In genomic region chr19:41235480-41235879, GRCh38 we compare ENCODE assay signal across 24 cellular contexts. TPM values are rescaled to one million over a fixed set of nuclear protein-coding genes. Genes with fewer than 3 reads are reported as not detected.
DNase-seq lines count a peak whose midpoint lies in the region; ATAC-seq, FAIRE-seq and TF ChIP-seq lines count a peak whose summit lies in the region.
"Had no signal": no experiment of that assay in that cellular context is flagged by ENCODE, and none has a peak within 500 bp of the region (broad histone marks: within the 10 kb centered on the region; RNA-seq: fewer than 3 reads in every experiment).

No MANE protein-coding gene starts in this region.

- H3K79me2 ChIP-seq in HepG2 (ENCODE audit: insufficient read depth, low read length) (no peaks in the 10 kb centered on the region), K562 (ENCODE audit: control insufficient read depth, insufficient read depth, low read length) (no peaks in the 10 kb centered on the region)

- H3K27ac ChIP-seq in HepG2 (ENCODE audit: extremely low read length, insufficient read depth, low read length) (no peak overlapping the region), right lobe of liver (no peak overlapping the region), K562 (ENCODE audit: extremely low read depth, low read depth, low read length) (no peak overlapping the region)
- H3K27ac ChIP-seq: 22Rv1, BLaER1 had no signal

- 70% methylated on average over 3 of the region's 4 CpGs for WGBS in HepG2 (ENCODE audit: low lambda C conversion rate)
- 68% methylated on average over 4 of the region's 4 CpGs for WGBS in right lobe of liver (ENCODE audit: insufficient coverage, low coverage, low lambda C conversion rate, missing lambda C conversion rate)
- 36% methylated on average over 4 of the region's 4 CpGs for WGBS in K562 (ENCODE audit: insufficient coverage, low coverage, missing lambda C conversion rate)

- no peaks in the 10 kb centered on the region for H3K4me1 ChIP-seq in HepG2 (ENCODE audit: insufficient read depth, low read length)
- H3K4me1 ChIP-seq in right lobe of liver = no peaks in the 10 kb centered on the region
- peaks cover 0 to 10% of the 10 kb centered on the region in 2 experiments; a peak in 2 of 5 replicates for H3K4me1 ChIP-seq in K562 (replicated peaks in 1 of 2; ENCODE audit: control insufficient read depth in 2 of 2, insufficient read depth in 2 of 2, low read length in 2 of 2)
- H3K4me1 ChIP-seq: BE2C had no signal

- intact Hi-C loops in HepG2 (cut with micrococcal nuclease; ENCODE audit: unreplicated experiment) = no loop called here
- intact Hi-C loops in right lobe of liver (cut with DNase I) = no loop called here
- intact Hi-C loops in K562 (cut with micrococcal nuclease) = no loop called here

- TF ChIP-seq CTCF in HepG2 (CRISPR knock-in tag; IDR thresholded peaks at IDR 0.05) (no peak), right lobe of liver (IDR thresholded peaks at IDR 0.05) (no peak), K562 (IDR thresholded peaks at IDR 0.05 in 2 of 3, conservative IDR thresholded peaks at IDR 0.05 in 1 of 3; ENCODE audit: insufficient read depth in 2 of 3, low read depth in 1 of 3, low read length in 3 of 3) (no peak)

- H3K4me2 ChIP-seq in HepG2 (ENCODE audit: low read depth, low read length) (no peak overlapping the region), K562 (ENCODE audit: insufficient read depth, low read length) (no peak overlapping the region)
- H3K4me2 ChIP-seq: BLaER1 had no signal

- ATAC-seq in HepG2 = no peak
- ATAC-seq in right lobe of liver = no peak
- ATAC-seq in K562 = no peak
- ATAC-seq: GM12878 had no signal

- CTCF ChIA-PET in HepG2 (lab: Yijun Ruan, JAX; ENCODE audit: low intra/inter-chr PET ratio, low total read pairs) (no interaction called here), K562 (lab: Yijun Ruan, JAX; ENCODE audit: low intra/inter-chr PET ratio) (no interaction called here)

- no peaks in the 10 kb centered on the region for H3K27me3 ChIP-seq in HepG2 (ENCODE audit: control insufficient read depth in 1 of 2, insufficient read depth in 2 of 2, low read length in 2 of 2)
- no peaks in the 10 kb centered on the region for H3K27me3 ChIP-seq in right lobe of liver
- H3K27me3 ChIP-seq in K562 (ENCODE audit: control insufficient read depth in 2 of 2, insufficient read depth in 2 of 2, low read length in 2 of 2) = peaks cover 0 to 14% of the 10 kb centered on the region in 2 experiments; a peak in 2 of 5 replicates
- H3K27me3 ChIP-seq: BE2C, BLaER1 had no signal

- FAIRE-seq in HepG2 (lab: Jason Lieb, UNC) (no peak), K562 (lab: Jason Lieb, UNC) (no peak)
- FAIRE-seq: GM12878, GM12892, GM18507 had no signal

- no peak for DNase-seq in HepG2 (ENCODE audit: low spot score)
- no peak for DNase-seq in right lobe of liver
- DNase-seq in K562 (ENCODE audit: extremely low read depth in 1 of 4, low spot score in 3 of 4) = no peak
- no peak for DNase-seq in stimulated activated CD4-positive, alpha-beta T cell treated with anti-CD3 and anti-CD28 coated beads, Interleukin-15, amount 100 ng/mL, for 24 hours
- DNase-seq: ACHN; BE2C; C1 segment of cervical spinal cord; CD4-positive, alpha-beta memory T cell; CD4-positive, CD25-positive, alpha-beta regulatory T cell; CD8-positive, alpha-beta memory T cell; COR-L47; DMS 273 treated with DMSO at 0.1 percent for 48 hours; DMS153; DMS53; DMS79; DND-41; EL; GDM1 had no signal

- H3K4me3 ChIP-seq in HepG2 (replicated peaks in 1 of 3; ENCODE audit: insufficient read depth in 1 of 3, low read depth in 2 of 3, low read length in 3 of 3) (no peak overlapping the region), right lobe of liver (no peak overlapping the region), K562 (no peak overlapping the region)
- H3K4me3 ChIP-seq: BLaER1, GM12878 had no signal

- H3K9me3 ChIP-seq in HepG2 (ENCODE audit: low read length) (no peaks in the 10 kb centered on the region), right lobe of liver (no peaks in the 10 kb centered on the region), K562 (replicated peaks; ENCODE audit: control insufficient read depth, insufficient read depth, low read depth, low read length) (no peaks in the 10 kb centered on the region)
- H3K9me3 ChIP-seq: BE2C, BLaER1 had no signal

- TF ChIP-seq EP300 in HepG2 (IDR thresholded peaks at IDR 0.05; ENCODE audit: low read depth in 2 of 2, low read length in 2 of 2) (no peak), HepG2 (CRISPR knock-in tag; IDR thresholded peaks at IDR 0.05; ENCODE audit: borderline replicate concordance) (no peak), K562 (IDR thresholded peaks at IDR 0.05; ENCODE audit: low read length) (no peak)

- H3K36me3 ChIP-seq in HepG2 (replicated peaks in 1 of 2; ENCODE audit: control insufficient read depth in 1 of 2, insufficient read depth in 2 of 2, low read length in 2 of 2) = no peaks in the 10 kb centered on the region
- no peaks in the 10 kb centered on the region for H3K36me3 ChIP-seq in right lobe of liver
- no peaks in the 10 kb centered on the region for H3K36me3 ChIP-seq in K562 (ENCODE audit: control insufficient read depth, insufficient read depth, low read length)
- H3K36me3 ChIP-seq: BE2C, BLaER1 had no signal

- H2AFZ ChIP-seq in HepG2 (ENCODE audit: low read length) (no peak overlapping the region), K562 (ENCODE audit: low read depth, low read length) (no peak overlapping the region)

- H4K20me1 ChIP-seq in HepG2 (ENCODE audit: insufficient read depth, low read length) (no peaks in the 10 kb centered on the region), K562 (replicated peaks; ENCODE audit: control insufficient read depth, insufficient read depth, low read length) (no peaks in the 10 kb centered on the region)
- H4K20me1 ChIP-seq: BLaER1 had no signal

- no peak for TF ChIP-seq RAD21 in HepG2 (CRISPR knock-in tag; IDR thresholded peaks at IDR 0.05)
- TF ChIP-seq RAD21 in K562 (CRISPR knock-in tag; conservative IDR thresholded peaks at IDR 0.05 in 1 of 2, IDR thresholded peaks at IDR 0.05 in 1 of 2) = no peak

- in situ Hi-C loops in HepG2 (cut with HindIII; ENCODE audit: extremely low pct_ligation_motif_present, low pct_unique_long_range_greater_than_20kb) = no loop called here
- in situ Hi-C loops in K562 (cut with MboI) = no loop called here

- H3K9ac ChIP-seq in HepG2 (ENCODE audit: insufficient read depth, low read depth, low read length) = no peak overlapping the region
- no peak overlapping the region for H3K9ac ChIP-seq in K562 (ENCODE audit: insufficient read depth in 1 of 2, low read depth in 2 of 2, low read length in 2 of 2)
- H3K9ac ChIP-seq: BLaER1 had no signal

- no peak for TF ChIP-seq POLR2A in HepG2 (IDR thresholded peaks at IDR 0.05; ENCODE audit: insufficient read depth in 1 of 2, low read depth in 2 of 2, low read length in 2 of 2)
- TF ChIP-seq POLR2A in right lobe of liver (IDR thresholded peaks at IDR 0.05) = no peak
- TF ChIP-seq POLR2A in K562 (conservative IDR thresholded peaks at IDR 0.05) = no peak

- POLR2A ChIA-PET in HepG2 (lab: Yijun Ruan, JAX) (no interaction called here), K562 (lab: Yijun Ruan, JAX) (no interaction called here)

- no peaks in the 10 kb centered on the region for H3K9me1 ChIP-seq in K562 (ENCODE audit: control insufficient read depth, insufficient read depth, low read length)

- BruUV-seq in HepG2 (replicated peaks; lab: Mats Ljungman, UMichigan) = no TSS peak
- no TSS peak for BruUV-seq in K562 (replicated peaks; lab: Mats Ljungman, UMichigan)

RNA-seq across cellular contexts. Expression of gene AXL, which starts 16.5 kb away (rescaled TPM):
- total RNA-seq in HepG2 (2016; rRNA removed; fragmentation: Illumina TruSeq; extraction: Trizol) = 0.31 and 0.71 TPM in 2 replicates
- total RNA-seq in HepG2 (2016; cell fraction: cytosol; rRNA removed; fragmentation: Illumina TruSeq; extraction: Trizol; ENCODE audit: low read depth) = 0.18 and 0.20 TPM in 2 replicates
- 0.54 and 0.67 TPM in 2 replicates for total RNA-seq in HepG2 (2016; cell fraction: insoluble cytoplasmic fraction; rRNA removed; fragmentation: Illumina TruSeq; extraction: Trizol)
- 0.59 and 0.79 TPM in 2 replicates for total RNA-seq in HepG2 (2016; cell fraction: membrane; rRNA removed; fragmentation: Illumina TruSeq; extraction: Trizol)
- total RNA-seq in HepG2 (2016; cell fraction: nucleus; rRNA removed; fragmentation: Illumina TruSeq; extraction: Trizol) = 1.1 and 1.8 TPM in 2 replicates
- polyA plus RNA-seq in HepG2 (2011; rRNA removed) = 5.7 and 5.9 TPM in 2 replicates
- 4.3 and 4.8 TPM in 2 replicates for polyA plus RNA-seq in HepG2 (2011; cell fraction: cytosol; rRNA removed)
- polyA plus RNA-seq in HepG2 (2011; cell fraction: nucleus; rRNA removed) = 5.2 and 8.0 TPM in 2 replicates
- 2.9 and 4.5 TPM in 2 replicates for polyA plus RNA-seq in HepG2 (2012)
- 0.09 and 0.10 TPM in 2 replicates for polyA plus RNA-seq in HepG2 (2016; cell fraction: cytosol; fragmentation: Illumina TruSeq; extraction: Trizol; ENCODE audit: low read depth)
- polyA plus RNA-seq in HepG2 (2016; cell fraction: insoluble cytoplasmic fraction; fragmentation: Illumina TruSeq; extraction: Trizol; ENCODE audit: low read depth) = 0.39 and 0.46 TPM in 2 replicates
- 0.32 and 0.35 TPM in 2 replicates for polyA plus RNA-seq in HepG2 (2016; cell fraction: membrane; fragmentation: Illumina TruSeq; extraction: Trizol; ENCODE audit: low read depth)
- 1.3 and 1.4 TPM in 2 replicates for polyA plus RNA-seq in HepG2 (2016; cell fraction: nucleus; fragmentation: Illumina TruSeq; extraction: Trizol; ENCODE audit: insufficient read depth, low read depth)
- polyA minus RNA-seq in HepG2 (2011; rRNA and poly(A)+ RNA removed; ENCODE audit: low replicate concordance) = 26.1 and 95.6 TPM in 2 replicates
- 11.6 and 12.8 TPM in 2 replicates for polyA minus RNA-seq in HepG2 (2011; cell fraction: cytosol; rRNA and poly(A)+ RNA removed)
- 5.0 and 5.1 TPM in 2 replicates for polyA minus RNA-seq in HepG2 (2011; cell fraction: nucleus; rRNA and poly(A)+ RNA removed)
- total RNA-seq in right lobe of liver = 10 to 100 TPM in 3 of 6 experiments, 1 to 10 TPM in 3; 5.7 to 20.3 (median 10.2) TPM
- total RNA-seq in K562 (2011; cell fraction: chromatin; rRNA removed; ENCODE audit: low replicate concordance) = 5.6 and 26.9 TPM in 2 replicates
- 15.1 and 31.7 TPM in 2 replicates for total RNA-seq in K562 (2011; cell fraction: nucleolus; rRNA removed)
- 14.5 and 18.9 TPM in 2 replicates for total RNA-seq in K562 (2011; cell fraction: nucleoplasm; rRNA removed)
- total RNA-seq in K562 (2014; rRNA removed) = 1.6 and 2.6 TPM in 2 replicates
- total RNA-seq in K562 (2014; rRNA removed; fragmentation: Illumina TruSeq; extraction: Trizol) = 1.2 and 1.4 TPM in 2 replicates
- total RNA-seq in K562 (2015; rRNA removed; fragmentation: Illumina TruSeq; extraction: Trizol) = 0.79 and 0.80 TPM in 2 replicates
- 3.0 and 3.4 TPM in 2 replicates for total RNA-seq in K562 (2021)
- polyA plus RNA-seq in K562 (2011; rRNA removed) = 6.0 and 6.6 TPM in 2 replicates
- 5.2 and 17.6 TPM in 2 replicates for polyA plus RNA-seq in K562 (2011; cell fraction: cytosol; rRNA removed)
- 3.2 and 12.0 TPM in 2 replicates for polyA plus RNA-seq in K562 (2011; cell fraction: nucleus; rRNA removed)
- 1.4 and 3.0 TPM in 2 replicates for polyA plus RNA-seq in K562 (2012)
- 1.6 and 2.0 TPM in 2 replicates for polyA plus RNA-seq in K562 (2014; fragmentation: Illumina TruSeq; extraction: Trizol)
- polyA plus RNA-seq in K562 (2014; fragmentation: Nextera tagmentation; extraction: Ambion mirVana) = 1 to 10 TPM; 1.9 to 2.0 TPM
- polyA plus RNA-seq in K562 (2014; rRNA removed) = 1.1 and 1.2 TPM in 2 replicates
- polyA minus RNA-seq in K562 (2011; rRNA and poly(A)+ RNA removed) = 20.1 and 36.0 TPM in 2 replicates
- 21.2 and 32.5 TPM in 2 replicates for polyA minus RNA-seq in K562 (2011; cell fraction: cytosol; rRNA and poly(A)+ RNA removed)
- polyA minus RNA-seq in K562 (2011; cell fraction: nucleus; rRNA and poly(A)+ RNA removed) = 4.9 and 8.2 TPM in 2 replicates
- total RNA-seq: CD4-positive, CD25-positive, alpha-beta regulatory T cell had no signal

RNA-seq across cellular contexts. Expression of gene HNRNPUL1, which starts 28.7 kb away (rescaled TPM):
- 81.7 and 88.8 TPM in 2 replicates for total RNA-seq in HepG2 (2016; rRNA removed; fragmentation: Illumina TruSeq; extraction: Trizol)
- 30.9 and 33.3 TPM in 2 replicates for total RNA-seq in HepG2 (2016; cell fraction: cytosol; rRNA removed; fragmentation: Illumina TruSeq; extraction: Trizol; ENCODE audit: low read depth)
- 77.3 and 84.2 TPM in 2 replicates for total RNA-seq in HepG2 (2016; cell fraction: insoluble cytoplasmic fraction; rRNA removed; fragmentation: Illumina TruSeq; extraction: Trizol)
- total RNA-seq in HepG2 (2016; cell fraction: membrane; rRNA removed; fragmentation: Illumina TruSeq; extraction: Trizol) = 78.7 and 78.8 TPM in 2 replicates
- total RNA-seq in HepG2 (2016; cell fraction: nucleus; rRNA removed; fragmentation: Illumina TruSeq; extraction: Trizol) = 62.2 and 71.6 TPM in 2 replicates
- 29.7 and 30.9 TPM in 2 replicates for polyA plus RNA-seq in HepG2 (2011; rRNA removed)
- polyA plus RNA-seq in HepG2 (2011; cell fraction: cytosol; rRNA removed) = 16.7 and 21.1 TPM in 2 replicates
- 36.0 and 41.1 TPM in 2 replicates for polyA plus RNA-seq in HepG2 (2011; cell fraction: nucleus; rRNA removed)
- 62.3 and 78.5 TPM in 2 replicates for polyA plus RNA-seq in HepG2 (2012)
- polyA plus RNA-seq in HepG2 (2016; cell fraction: cytosol; fragmentation: Illumina TruSeq; extraction: Trizol; ENCODE audit: low read depth) = 43.7 and 48.0 TPM in 2 replicates
- polyA plus RNA-seq in HepG2 (2016; cell fraction: insoluble cytoplasmic fraction; fragmentation: Illumina TruSeq; extraction: Trizol; ENCODE audit: low read depth) = 126 and 151 TPM in 2 replicates
- 99.0 and 109 TPM in 2 replicates for polyA plus RNA-seq in HepG2 (2016; cell fraction: membrane; fragmentation: Illumina TruSeq; extraction: Trizol; ENCODE audit: low read depth)
- polyA plus RNA-seq in HepG2 (2016; cell fraction: nucleus; fragmentation: Illumina TruSeq; extraction: Trizol; ENCODE audit: insufficient read depth, low read depth) = 102 and 113 TPM in 2 replicates
- 47.6 and 50.7 TPM in 2 replicates for polyA minus RNA-seq in HepG2 (2011; rRNA and poly(A)+ RNA removed; ENCODE audit: low replicate concordance)
- polyA minus RNA-seq in HepG2 (2011; cell fraction: cytosol; rRNA and poly(A)+ RNA removed) = 23.6 and 33.9 TPM in 2 replicates
- 61.9 and 71.0 TPM in 2 replicates for polyA minus RNA-seq in HepG2 (2011; cell fraction: nucleus; rRNA and poly(A)+ RNA removed)
- 10 to 100 TPM; 53.5 to 70.0 (median 61.8) TPM for total RNA-seq in right lobe of liver
- total RNA-seq in K562 (2011; cell fraction: chromatin; rRNA removed; ENCODE audit: low replicate concordance) = 232 and 237 TPM in 2 replicates
- 95.1 and 105 TPM in 2 replicates for total RNA-seq in K562 (2011; cell fraction: nucleolus; rRNA removed)
- 117 and 149 TPM in 2 replicates for total RNA-seq in K562 (2011; cell fraction: nucleoplasm; rRNA removed)
- 85.0 and 99.3 TPM in 2 replicates for total RNA-seq in K562 (2014; rRNA removed)
- 69.9 and 78.2 TPM in 2 replicates for total RNA-seq in K562 (2014; rRNA removed; fragmentation: Illumina TruSeq; extraction: Trizol)
- 85.9 and 88.7 TPM in 2 replicates for total RNA-seq in K562 (2015; rRNA removed; fragmentation: Illumina TruSeq; extraction: Trizol)
- total RNA-seq in K562 (2021) = 196 and 211 TPM in 2 replicates
- polyA plus RNA-seq in K562 (2011; rRNA removed) = 39.2 and 59.3 TPM in 2 replicates
- 36.1 and 60.0 TPM in 2 replicates for polyA plus RNA-seq in K562 (2011; cell fraction: cytosol; rRNA removed)
- polyA plus RNA-seq in K562 (2011; cell fraction: nucleus; rRNA removed) = 43.7 and 55.9 TPM in 2 replicates
- polyA plus RNA-seq in K562 (2012) = 121 and 132 TPM in 2 replicates
- 138 and 160 TPM in 2 replicates for polyA plus RNA-seq in K562 (2014; fragmentation: Illumina TruSeq; extraction: Trizol)
- polyA plus RNA-seq in K562 (2014; fragmentation: Nextera tagmentation; extraction: Ambion mirVana) = 1 to 10 TPM; 7.3 to 9.4 TPM
- 93.8 and 107 TPM in 2 replicates for polyA plus RNA-seq in K562 (2014; rRNA removed)
- 53.3 and 64.4 TPM in 2 replicates for polyA minus RNA-seq in K562 (2011; rRNA and poly(A)+ RNA removed)
- 50.4 and 56.1 TPM in 2 replicates for polyA minus RNA-seq in K562 (2011; cell fraction: cytosol; rRNA and poly(A)+ RNA removed)
- polyA minus RNA-seq in K562 (2011; cell fraction: nucleus; rRNA and poly(A)+ RNA removed) = 40.3 and 68.6 TPM in 2 replicates

RNA-seq across cellular contexts. Expression of gene CYP2S1, which starts 42.5 kb away (rescaled TPM):
- 0.09 TPM in 1 of 2 replicates, not detected in the other for total RNA-seq in HepG2 (2016; rRNA removed; fragmentation: Illumina TruSeq; extraction: Trizol)
- not detected in 2 replicates for total RNA-seq in HepG2 (2016; cell fraction: cytosol; rRNA removed; fragmentation: Illumina TruSeq; extraction: Trizol; ENCODE audit: low read depth)
- 0.07 and 0.26 TPM in 2 replicates for total RNA-seq in HepG2 (2016; cell fraction: insoluble cytoplasmic fraction; rRNA removed; fragmentation: Illumina TruSeq; extraction: Trizol)
- 0.07 and 0.15 TPM in 2 replicates for total RNA-seq in HepG2 (2016; cell fraction: membrane; rRNA removed; fragmentation: Illumina TruSeq; extraction: Trizol)
- 0.28 TPM in 1 of 2 replicates, not detected in the other for total RNA-seq in HepG2 (2016; cell fraction: nucleus; rRNA removed; fragmentation: Illumina TruSeq; extraction: Trizol)
- 1.8 and 2.1 TPM in 2 replicates for polyA plus RNA-seq in HepG2 (2011; rRNA removed)
- polyA plus RNA-seq in HepG2 (2011; cell fraction: cytosol; rRNA removed) = 0.87 and 1.2 TPM in 2 replicates
- polyA plus RNA-seq in HepG2 (2011; cell fraction: nucleus; rRNA removed) = 4.2 and 4.4 TPM in 2 replicates
- polyA plus RNA-seq in HepG2 (2012) = 4.6 and 5.8 TPM in 2 replicates
- 0.11 and 0.12 TPM in 2 replicates for polyA plus RNA-seq in HepG2 (2016; cell fraction: cytosol; fragmentation: Illumina TruSeq; extraction: Trizol; ENCODE audit: low read depth)
- 0.19 and 0.38 TPM in 2 replicates for polyA plus RNA-seq in HepG2 (2016; cell fraction: insoluble cytoplasmic fraction; fragmentation: Illumina TruSeq; extraction: Trizol; ENCODE audit: low read depth)
- polyA plus RNA-seq in HepG2 (2016; cell fraction: membrane; fragmentation: Illumina TruSeq; extraction: Trizol; ENCODE audit: low read depth) = 0.11 and 0.19 TPM in 2 replicates
- 0.79 and 0.81 TPM in 2 replicates for polyA plus RNA-seq in HepG2 (2016; cell fraction: nucleus; fragmentation: Illumina TruSeq; extraction: Trizol; ENCODE audit: insufficient read depth, low read depth)
- polyA minus RNA-seq in HepG2 (2011; rRNA and poly(A)+ RNA removed; ENCODE audit: low replicate concordance) = 1.1 and 2.5 TPM in 2 replicates
- 2.8 and 4.8 TPM in 2 replicates for polyA minus RNA-seq in HepG2 (2011; cell fraction: cytosol; rRNA and poly(A)+ RNA removed)
- 1.1 and 1.3 TPM in 2 replicates for polyA minus RNA-seq in HepG2 (2011; cell fraction: nucleus; rRNA and poly(A)+ RNA removed)
- total RNA-seq in right lobe of liver = 1 to 10 TPM in 3 of 6 experiments, under 1 TPM in 3; 0.54 to 1.9 (median 0.99) TPM
- total RNA-seq in K562 (2011; cell fraction: chromatin; rRNA removed; ENCODE audit: low replicate concordance) = 0.90 and 1.3 TPM in 2 replicates
- total RNA-seq in K562 (2011; cell fraction: nucleolus; rRNA removed) = 2.0 TPM in 2 replicates
- 1.0 and 1.5 TPM in 2 replicates for total RNA-seq in K562 (2011; cell fraction: nucleoplasm; rRNA removed)
- total RNA-seq in K562 (2014; rRNA removed) = 0.41 and 2.7 TPM in 2 replicates
- total RNA-seq in K562 (2014; rRNA removed; fragmentation: Illumina TruSeq; extraction: Trizol) = 0.13 and 0.18 TPM in 2 replicates
- 0.07 and 0.15 TPM in 2 replicates for total RNA-seq in K562 (2015; rRNA removed; fragmentation: Illumina TruSeq; extraction: Trizol)
- total RNA-seq in K562 (2021) = 1.9 and 2.6 TPM in 2 replicates
- polyA plus RNA-seq in K562 (2011; rRNA removed) = 0.46 and 0.60 TPM in 2 replicates
- 0.37 and 0.95 TPM in 2 replicates for polyA plus RNA-seq in K562 (2011; cell fraction: cytosol; rRNA removed)
- 0.97 and 4.3 TPM in 2 replicates for polyA plus RNA-seq in K562 (2011; cell fraction: nucleus; rRNA removed)
- polyA plus RNA-seq in K562 (2012) = 1.1 and 2.8 TPM in 2 replicates
- polyA plus RNA-seq in K562 (2014; fragmentation: Illumina TruSeq; extraction: Trizol) = 0.71 and 0.79 TPM in 2 replicates
- polyA plus RNA-seq in K562 (2014; fragmentation: Nextera tagmentation; extraction: Ambion mirVana) = under 1 TPM; 0.13 to 0.20 TPM
- 0.48 and 0.77 TPM in 2 replicates for polyA plus RNA-seq in K562 (2014; rRNA removed)
- 0.33 and 0.42 TPM in 2 replicates for polyA minus RNA-seq in K562 (2011; rRNA and poly(A)+ RNA removed)
- polyA minus RNA-seq in K562 (2011; cell fraction: cytosol; rRNA and poly(A)+ RNA removed) = 0.76 and 1.5 TPM in 2 replicates
- 0.22 and 0.27 TPM in 2 replicates for polyA minus RNA-seq in K562 (2011; cell fraction: nucleus; rRNA and poly(A)+ RNA removed)
- total RNA-seq: CD4-positive, CD25-positive, alpha-beta regulatory T cell; CD8-positive, alpha-beta memory T cell; G401 had no signal
- polyA plus RNA-seq: CD4-positive, alpha-beta memory T cell; CD8-positive, alpha-beta memory T cell had no signal

Comparison
In these comparisons a context has a peak if more than half of its experiments do, and no peak if none do; other contexts are left out.
1. Of the 241 proteins assayed by ChIP-seq in both HepG2 and K562: peak only in HepG2: none; only in K562: ADNP, CHD4, ESRRA, HDAC2, KDM1A, ZBTB33 and 1 more; in both: none; in neither: 234.